In genomic region chr20:39298116-39298515, GRCh38 we compare ENCODE assay signal across 1 cellular context.
TF ChIP-seq lines count a peak whose summit lies in the region.

No MANE protein-coding gene starts in this region.

TF ChIP-seq in H1, 55 proteins besides CTCF, POLR2A, EP300 and RAD21 (continued from another document):
- TF ChIP-seq CHD7 (IDR thresholded peaks at IDR 0.05; ENCODE audit: insufficient replicate concordance, low read length): no peak
- TF ChIP-seq POU5F1 (IDR thresholded peaks at IDR 0.05; ENCODE audit: low read depth, low read length): no peak
- TF ChIP-seq BRCA1 (IDR thresholded peaks at IDR 0.05; ENCODE audit: low read depth, low read length): no peak
- no peak for TF ChIP-seq SIN3A (conservative IDR thresholded peaks at IDR 0.05 in 1 of 2, IDR thresholded peaks at IDR 0.05 in 1 of 2; ENCODE audit: low read depth in 1 of 2, low read length in 2 of 2)
- no peak for TF ChIP-seq CHD1 (IDR thresholded peaks at IDR 0.05; ENCODE audit: low read depth, low read length)
- no peak for TF ChIP-seq FOSL1 (IDR thresholded peaks at IDR 0.05; ENCODE audit: insufficient read depth, low read depth, low read length)
- no peak for TF ChIP-seq HDAC6 (IDR thresholded peaks at IDR 0.05; ENCODE audit: low read depth, low read length)
- no peak for TF ChIP-seq TEAD4 (IDR thresholded peaks at IDR 0.05; ENCODE audit: low read depth, low read length)
- no peak for TF ChIP-seq NANOG (IDR thresholded peaks at IDR 0.05; ENCODE audit: insufficient read depth, low read depth, low read length, poor library complexity, severe bottlenecking)
- TF ChIP-seq RXRA (IDR thresholded peaks at IDR 0.05; ENCODE audit: insufficient read depth, low read depth, low read length): no peak
- TF ChIP-seq SUZ12 (IDR thresholded peaks at IDR 0.05; ENCODE audit: low read length): no peak
